ENCODE assay signal across 12 cellular contexts in genomic region chr18:55585050-55585449, GRCh38. TPM values are rescaled to one million over a fixed set of nuclear protein-coding genes. Genes with fewer than 3 reads are reported as not detected.
DNase-seq lines count a peak whose midpoint lies in the region; ATAC-seq and TF ChIP-seq lines count a peak whose summit lies in the region.
"Had no signal": no experiment of that assay in that cellular context is flagged by ENCODE, and none has a peak within 500 bp of the region (broad histone marks: within the 10 kb centered on the region; RNA-seq: fewer than 3 reads in every experiment).

No MANE protein-coding gene starts in this region.

- POLR2A ChIA-PET in activated CD8-positive, alpha-beta T cell treated with anti-CD3 and anti-CD28 coated beads for 36 hours (lab: Charles Lee) = no interaction called here

- 26% methylated on average over 2 of the region's 2 CpGs for WGBS in suprapubic skin

- peaks cover 64% of the 10 kb centered on the region for H3K4me1 ChIP-seq in HUES48 (ENCODE audit: control insufficient read depth, insufficient read depth, low read length)
- peaks cover 42% of the 10 kb centered on the region for H3K4me1 ChIP-seq in suprapubic skin

- H3K27me3 Mint-ChIP-seq in mesothelial cell of epicardium (ENCODE audit: low read depth) = no peaks in the 10 kb centered on the region
- H3K27me3 Mint-ChIP-seq in activated CD8-positive, alpha-beta T cell treated with anti-CD3 and anti-CD28 coated beads for 36 hours = peaks cover 39% of the 10 kb centered on the region

- H3K4me3 ChIP-seq in HUES48 (ENCODE audit: low read depth, low read length) (peak overlapping the region; percentile 90), suprapubic skin (peak overlapping the region; percentile 80)

- H3K27ac ChIP-seq in HUES48 (ENCODE audit: low read depth, low read length) (no peak overlapping the region), cingulate gyrus (ENCODE audit: low read depth, low read length) (peak overlapping the region; percentile 91), suprapubic skin (no peak overlapping the region)

- H3K36me3 Mint-ChIP-seq in mesothelial cell of epicardium = no peaks in the 10 kb centered on the region
- H3K36me3 Mint-ChIP-seq in activated CD8-positive, alpha-beta T cell treated with anti-CD3 and anti-CD28 coated beads for 36 hours (ENCODE audit: low read depth) = no peaks in the 10 kb centered on the region

- ATAC-seq in activated CD8-positive, alpha-beta T cell treated with anti-CD3 and anti-CD28 coated beads for 36 hours = no peak
- ATAC-seq: activated T-cell treated with anti-CD3 and anti-CD28 coated beads, Interleukin-2, amount 50 U/mL, for 72 hours had no signal

- CTCF ChIA-PET in activated CD8-positive, alpha-beta T cell treated with anti-CD3 and anti-CD28 coated beads for 36 hours (lab: Charles Lee) = no interaction called here

- H3K9me3 ChIP-seq in HUES48 (ENCODE audit: control insufficient read depth, insufficient read depth, low read length) = no peaks in the 10 kb centered on the region
- H3K9me3 ChIP-seq in suprapubic skin = no peaks in the 10 kb centered on the region

- no peak for TF ChIP-seq POLR2A in suprapubic skin (IDR thresholded peaks at IDR 0.05)

- TF ChIP-seq CTCF in mesothelial cell of epicardium (IDR thresholded peaks at IDR 0.05; ENCODE audit: unreplicated experiment) (no peak), suprapubic skin (IDR thresholded peaks at IDR 0.05) (no peak)
- no peak for TF ChIP-seq CTCF in activated CD8-positive, alpha-beta T cell treated with anti-CD3 and anti-CD28 coated beads for 36 hours (IDR thresholded peaks at IDR 0.05)

- no peak overlapping the region for H3K9ac ChIP-seq in HUES48 (ENCODE audit: low read depth, low read length)

- peak overlapping the region; percentile 91 for H3K4me3 Mint-ChIP-seq in mesothelial cell of epicardium
- no peak overlapping the region for H3K4me3 Mint-ChIP-seq in activated CD8-positive, alpha-beta T cell treated with anti-CD3 and anti-CD28 coated beads for 36 hours

- H3K27ac Mint-ChIP-seq in mesothelial cell of epicardium = peak overlapping the region; percentile 59
- H3K27ac Mint-ChIP-seq in activated CD8-positive, alpha-beta T cell treated with anti-CD3 and anti-CD28 coated beads for 36 hours = no peak overlapping the region
- H3K27ac Mint-ChIP-seq: activated T-cell treated with anti-CD3 and anti-CD28 coated beads, Interleukin-2, amount 50 U/mL, for 72 hours had no signal

- H3K36me3 ChIP-seq in HUES48 (ENCODE audit: control insufficient read depth, insufficient read depth, low read length) (peaks cover 38% of the 10 kb centered on the region), suprapubic skin (no peaks in the 10 kb centered on the region)

- intact Hi-C loops in activated CD8-positive, alpha-beta T cell treated with anti-CD3 and anti-CD28 coated beads for 36 hours (cut with micrococcal nuclease) = loop anchor here (5.0 to 10.0 kb wide), 2 partner anchors 100 to 168 kb away; no protein-coding TSS in a partner anchor

- H3K27me3 ChIP-seq in HUES48 (ENCODE audit: control insufficient read depth, insufficient read depth, low read length) (no peaks in the 10 kb centered on the region), suprapubic skin (no peaks in the 10 kb centered on the region)

- peaks cover 64% of the 10 kb centered on the region for H3K4me1 Mint-ChIP-seq in mesothelial cell of epicardium
- H3K4me1 Mint-ChIP-seq in activated CD8-positive, alpha-beta T cell treated with anti-CD3 and anti-CD28 coated beads for 36 hours (ENCODE audit: low read depth) = peaks cover 22% of the 10 kb centered on the region

- DNase-seq in mesothelial cell of epicardium (ENCODE audit: low spot score in 2 of 2, unreplicated experiment in 2 of 2) (no peak), suprapubic skin (ENCODE audit: low spot score in 2 of 2) (no peak), NCI-H2081 treated with DMSO at 0.1 percent for 48 hours (lab: John Stamatoyannopoulos, UW) (no peak), A172 (ENCODE audit: low spot score) (no peak), HuH-7.5 (ENCODE audit: low spot score) (no peak)
- DNase-seq in activated CD8-positive, alpha-beta T cell treated with anti-CD3 and anti-CD28 coated beads for 36 hours = no peak
- DNase-seq: activated T-cell treated with anti-CD3 and anti-CD28 coated beads, Interleukin-2, amount 50 U/mL, for 72 hours; effector memory CD4-positive, alpha-beta T cell; KG1 had no signal

- no peaks in the 10 kb centered on the region for H3K9me3 Mint-ChIP-seq in mesothelial cell of epicardium
- H3K9me3 Mint-ChIP-seq in activated CD8-positive, alpha-beta T cell treated with anti-CD3 and anti-CD28 coated beads for 36 hours = no peaks in the 10 kb centered on the region
- H3K9me3 Mint-ChIP-seq: activated T-cell treated with anti-CD3 and anti-CD28 coated beads, Interleukin-2, amount 50 U/mL, for 72 hours; T-helper 2 cell treated with Interferon-gamma antibody and Interleukin-4, amounts not matched to agents 5 μg/mL and 100 μg/mL, for 36 hours had no signal

- no peak for TF ChIP-seq EP300 in suprapubic skin (IDR thresholded peaks at IDR 0.05)

RNA-seq across cellular contexts. Expression of gene TCF4, which starts 2.9 kb away (rescaled TPM):
- 210 to 224 TPM (median 218 TPM) in 3 replicates for total RNA-seq in mesothelial cell of epicardium
- 100 to 1,000 TPM in 1 of 4 donors, 10 to 100 TPM in 3; 80.9 to 172 (median 94.0) TPM for total RNA-seq in suprapubic skin
- total RNA-seq in activated CD8-positive, alpha-beta T cell treated with anti-CD3 and anti-CD28 coated beads for 36 hours = 1 to 10 TPM; 1.2 to 1.4 TPM
- total RNA-seq in A172 (2014; rRNA removed; shearing (Covaris generic)) = 55.0 and 100.0 TPM in 2 replicates

Comparison
In these comparisons a context has a peak if more than half of its experiments do, and no peak if none do; other contexts are left out.
1. RNA of gene TCF4, which starts 2.9 kb away (total RNA-seq): 210 to 224 TPM in mesothelial cell of epicardium, 55.0 to 100.0 TPM in A172 and 80.9 to 172 TPM in suprapubic skin; 1.2 to 1.4 TPM in activated CD8-positive, alpha-beta T cell treated with anti-CD3 and anti-CD28 coated beads for 36 hours; every median in the first group is over 10 times any median in the second.